Comparison of ENCODE assay signal across 9 cellular contexts in genomic region chr11:73154178-73154577, GRCh38. TPM values are rescaled to one million over a fixed set of nuclear protein-coding genes. Genes with fewer than 3 reads are reported as not detected.
A peak's percentile ranks its signal among the peaks of the same experiment; 100 is the strongest.
DNase-seq lines count a peak whose midpoint lies in the region; ATAC-seq and TF ChIP-seq lines count a peak whose summit lies in the region.
"Had no signal": no experiment of that assay in that cellular context is flagged by ENCODE, and none has a peak within 500 bp of the region (broad histone marks: within the 10 kb centered on the region; RNA-seq: fewer than 3 reads in every experiment).

No MANE protein-coding gene starts in this region.

- peak in 3 of 5 donors; percentile 33 to 50 (median 33) for DNase-seq in CD8-positive, alpha-beta memory T cell
- peak; percentile 81 for DNase-seq in activated CD8-positive, alpha-beta T cell treated with anti-CD3 and anti-CD28 coated beads, Interleukin-2, amount 10 ng/mL, durations not matched to agents 7 days and 5 days
- DNase-seq in neural crest cell (ENCODE audit: low read depth, low spot score) = no peak
- DNase-seq in cerebellar cortex (ENCODE audit: low spot score) = no peak
- no peak for DNase-seq in AG08396 (ENCODE audit: low spot score)
- no peak for DNase-seq in NCI-H2081 treated with DMSO at 0.1 percent for 48 hours (lab: John Stamatoyannopoulos, UW)

- H3K4me1 Mint-ChIP-seq in CD8-positive, alpha-beta memory T cell = peaks cover 51 to 58% (median 56%) of the 10 kb centered on the region in 3 donors
- peaks cover 92% of the 10 kb centered on the region for H3K4me1 Mint-ChIP-seq in activated CD8-positive, alpha-beta T cell treated with anti-CD3 and anti-CD28 coated beads, Interleukin-2, amount 10 ng/mL, durations not matched to agents 7 days and 5 days (ENCODE audit: low read depth)
- H3K4me1 Mint-ChIP-seq in neural crest cell = peaks cover 8% of the 10 kb centered on the region

- ATAC-seq in GM19351 (IDR thresholded peaks at IDR 0.05; ENCODE audit: unreplicated experiment) (peak; percentile 40), HG03354 (IDR thresholded peaks at IDR 0.05; ENCODE audit: poor library complexity, severe bottlenecking, unreplicated experiment) (peak; percentile 50)
- ATAC-seq in activated CD8-positive, alpha-beta T cell treated with anti-CD3 and anti-CD28 coated beads, Interleukin-2, amount 10 ng/mL, durations not matched to agents 7 days and 5 days = peak; percentile 79

- CTCF ChIA-PET in CD8-positive, alpha-beta memory T cell (lab: Charles Lee) = interaction anchor here (1.1 to 1.6 kb wide), 4 partner anchors 9 to 24 kb away, joined by 3 to 5 read pairs (median 4); no protein-coding TSS in a partner anchor
- CTCF ChIA-PET in activated CD8-positive, alpha-beta T cell treated with anti-CD3 and anti-CD28 coated beads, Interleukin-2, amount 10 ng/mL, durations not matched to agents 7 days and 5 days (lab: Charles Lee) = interaction anchor here (0.8 to 4.5 kb wide), 4 partner anchors 11 to 360 kb away, joined by 3 to 69 read pairs (median 8); partner anchors contain the start of genes FCHSD2 and STARD10

- no peaks in the 10 kb centered on the region for H3K9me3 Mint-ChIP-seq in CD8-positive, alpha-beta memory T cell
- no peaks in the 10 kb centered on the region for H3K9me3 Mint-ChIP-seq in activated CD8-positive, alpha-beta T cell treated with anti-CD3 and anti-CD28 coated beads, Interleukin-2, amount 10 ng/mL, durations not matched to agents 7 days and 5 days (ENCODE audit: insufficient read depth)
- H3K9me3 Mint-ChIP-seq in neural crest cell = no peaks in the 10 kb centered on the region

- POLR2A ChIA-PET in CD8-positive, alpha-beta memory T cell (lab: Charles Lee) = no interaction called here
- POLR2A ChIA-PET in activated CD8-positive, alpha-beta T cell treated with anti-CD3 and anti-CD28 coated beads, Interleukin-2, amount 10 ng/mL, durations not matched to agents 7 days and 5 days (lab: Charles Lee) = interaction anchor here (1.1 to 4.5 kb wide), 4 partner anchors 9 to 23 kb away, joined by 3 to 83 read pairs (median 6); partner anchors contain the start of gene FCHSD2

- peak overlapping the region; percentile 77 to 93 (median 88) for H3K27ac Mint-ChIP-seq in CD8-positive, alpha-beta memory T cell
- H3K27ac Mint-ChIP-seq in activated CD8-positive, alpha-beta T cell treated with anti-CD3 and anti-CD28 coated beads, Interleukin-2, amount 10 ng/mL, durations not matched to agents 7 days and 5 days = peak overlapping the region; percentile 92
- peak overlapping the region; percentile 58 for H3K27ac Mint-ChIP-seq in neural crest cell (ENCODE audit: unreplicated experiment)

- H3K36me3 ChIP-seq in CD8-positive, alpha-beta memory T cell (ENCODE audit: insufficient read depth, low read length) = no peaks in the 10 kb centered on the region
- H3K36me3 ChIP-seq: thoracic aorta had no signal

- TF ChIP-seq CTCF in neural crest cell (conservative IDR thresholded peaks at IDR 0.05) = no peak

- H3K4me1 ChIP-seq in CD8-positive, alpha-beta memory T cell (ENCODE audit: insufficient read depth, low read length) = peaks cover 47% of the 10 kb centered on the region

- peaks cover 0 to 3% (median 0%) of the 10 kb centered on the region in 3 donors for H3K36me3 Mint-ChIP-seq in CD8-positive, alpha-beta memory T cell
- no peaks in the 10 kb centered on the region for H3K36me3 Mint-ChIP-seq in activated CD8-positive, alpha-beta T cell treated with anti-CD3 and anti-CD28 coated beads, Interleukin-2, amount 10 ng/mL, durations not matched to agents 7 days and 5 days (ENCODE audit: low read depth)
- no peaks in the 10 kb centered on the region for H3K36me3 Mint-ChIP-seq in neural crest cell (ENCODE audit: low read depth)

- peaks cover 0 to 2% of the 10 kb centered on the region in 2 donors for H3K27me3 Mint-ChIP-seq in CD8-positive, alpha-beta memory T cell
- H3K27me3 Mint-ChIP-seq in activated CD8-positive, alpha-beta T cell treated with anti-CD3 and anti-CD28 coated beads, Interleukin-2, amount 10 ng/mL, durations not matched to agents 7 days and 5 days (ENCODE audit: low read depth) = no peaks in the 10 kb centered on the region
- H3K27me3 Mint-ChIP-seq in neural crest cell (ENCODE audit: low read depth) = no peaks in the 10 kb centered on the region

- H3K4me3 Mint-ChIP-seq in CD8-positive, alpha-beta memory T cell = peak overlapping the region in 6 of 7 donors; percentile 47 to 84 (median 69)
- peak overlapping the region; percentile 47 for H3K4me3 Mint-ChIP-seq in activated CD8-positive, alpha-beta T cell treated with anti-CD3 and anti-CD28 coated beads, Interleukin-2, amount 10 ng/mL, durations not matched to agents 7 days and 5 days
- no peak overlapping the region for H3K4me3 Mint-ChIP-seq in neural crest cell

- H3K4me3 ChIP-seq in CD8-positive, alpha-beta memory T cell (ENCODE audit: low read length) = no peak overlapping the region
- H3K4me3 ChIP-seq: thoracic aorta had no signal

- H3K9me3 ChIP-seq in CD8-positive, alpha-beta memory T cell (ENCODE audit: low read length) = no peaks in the 10 kb centered on the region
- H3K9me3 ChIP-seq: thoracic aorta had no signal

- H3K27me3 ChIP-seq in CD8-positive, alpha-beta memory T cell (ENCODE audit: insufficient read depth, low read length, poor library complexity, severe bottlenecking) = no peaks in the 10 kb centered on the region

- H3K27ac ChIP-seq in CD8-positive, alpha-beta memory T cell (ENCODE audit: low read depth, low read length) = no peak overlapping the region

RNA-seq across cellular contexts. Expression of gene FCHSD2, which starts 12.1 kb away (rescaled TPM):
- total RNA-seq in CD8-positive, alpha-beta memory T cell = 10 to 100 TPM; 28.0 to 28.3 TPM
- 21.2 TPM for polyA plus RNA-seq in CD8-positive, alpha-beta memory T cell
- total RNA-seq in activated CD8-positive, alpha-beta T cell treated with anti-CD3 and anti-CD28 coated beads, Interleukin-2, amount 10 ng/mL, durations not matched to agents 7 days and 5 days = 10 to 100 TPM; 49.6 to 51.8 TPM
- 32.2 and 34.4 TPM in 2 replicates for total RNA-seq in neural crest cell

Comparison
In these comparisons a context has a peak if more than half of its experiments do, and no peak if none do; other contexts are left out.
1. DNase-seq: peak in CD8-positive, alpha-beta memory T cell (3 of 5) and activated CD8-positive, alpha-beta T cell treated with anti-CD3 and anti-CD28 coated beads, Interleukin-2, amount 10 ng/mL, durations not matched to agents 7 days and 5 days (single experiment); none in neural crest cell (single experiment), cerebellar cortex (single experiment), AG08396 (single experiment) and NCI-H2081 treated with DMSO at 0.1 percent for 48 hours (single experiment).
2. Peak in every context shown above with its lines, with median percentiles within 50 percentile points of each other: H3K27ac Mint-ChIP-seq and ATAC-seq.